In the genomic region with DNA sequence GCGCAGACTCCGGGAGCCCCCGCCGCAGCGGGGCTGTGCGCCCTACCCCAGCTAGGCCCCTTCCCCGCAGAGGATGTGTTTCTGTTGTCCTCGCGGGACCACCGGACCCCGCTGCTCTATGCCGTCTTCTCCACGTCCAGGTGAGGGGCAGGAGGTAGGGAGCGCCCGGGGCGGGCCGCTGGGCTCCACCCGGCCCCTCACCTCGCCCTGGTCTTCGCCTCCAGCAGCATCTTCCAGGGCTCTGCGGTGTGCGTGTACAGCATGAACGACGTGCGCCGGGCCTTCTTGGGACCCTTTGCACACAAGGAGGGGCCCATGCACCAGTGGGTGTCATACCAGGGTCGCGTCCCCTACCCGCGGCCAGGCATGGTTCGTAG, we compare ENCODE assay signal across 1 cellular context.
TF ChIP-seq lines count a peak whose summit lies in the region.

No MANE protein-coding gene starts in this region.

TF ChIP-seq in HepG2, 621 proteins besides CTCF, POLR2A, EP300 and RAD21:
- TF ChIP-seq POLR2G (IDR thresholded peaks at IDR 0.05; ENCODE audit: low read depth, low read length) (no peak), MAF1 (CRISPR knock-in tag; IDR thresholded peaks at IDR 0.05; ENCODE audit: borderline replicate concordance) (no peak), ZNF446 (CRISPR knock-in tag; IDR thresholded peaks at IDR 0.05) (no peak), HDAC6 (IDR thresholded peaks at IDR 0.05; ENCODE audit: low read depth, low read length) (no peak), SMARCE1 (IDR thresholded peaks at IDR 0.05; ENCODE audit: borderline replicate concordance) (no peak), HOXA7 (CRISPR knock-in tag; IDR thresholded peaks at IDR 0.05) (no peak), JUND (CRISPR knock-in tag; IDR thresholded peaks at IDR 0.05) (no peak), ELF4 (CRISPR knock-in tag; IDR thresholded peaks at IDR 0.05; ENCODE audit: borderline replicate concordance) (no peak), HOXA5 (CRISPR knock-in tag; IDR thresholded peaks at IDR 0.05) (no peak), YEATS4 (CRISPR knock-in tag; IDR thresholded peaks at IDR 0.05; ENCODE audit: borderline replicate concordance) (no peak)
- TF ChIP-seq, protein P1, sequence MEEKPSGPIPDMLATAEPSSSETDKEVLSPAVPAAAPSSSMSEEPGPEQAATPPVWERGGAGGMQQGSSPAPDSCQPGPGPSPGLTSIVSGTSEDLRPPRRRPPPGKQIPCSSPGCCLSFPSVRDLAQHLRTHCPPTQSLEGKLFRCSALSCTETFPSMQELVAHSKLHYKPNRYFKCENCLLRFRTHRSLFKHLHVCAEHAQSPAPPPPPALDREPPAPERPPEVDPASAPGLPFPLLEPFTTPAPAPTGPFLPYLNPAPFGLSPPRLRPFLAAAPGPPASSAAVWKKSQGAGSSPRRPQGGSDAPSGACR (CRISPR knock-in tag; IDR thresholded peaks at IDR 0.05), result no peak
- TF ChIP-seq, protein P2, sequence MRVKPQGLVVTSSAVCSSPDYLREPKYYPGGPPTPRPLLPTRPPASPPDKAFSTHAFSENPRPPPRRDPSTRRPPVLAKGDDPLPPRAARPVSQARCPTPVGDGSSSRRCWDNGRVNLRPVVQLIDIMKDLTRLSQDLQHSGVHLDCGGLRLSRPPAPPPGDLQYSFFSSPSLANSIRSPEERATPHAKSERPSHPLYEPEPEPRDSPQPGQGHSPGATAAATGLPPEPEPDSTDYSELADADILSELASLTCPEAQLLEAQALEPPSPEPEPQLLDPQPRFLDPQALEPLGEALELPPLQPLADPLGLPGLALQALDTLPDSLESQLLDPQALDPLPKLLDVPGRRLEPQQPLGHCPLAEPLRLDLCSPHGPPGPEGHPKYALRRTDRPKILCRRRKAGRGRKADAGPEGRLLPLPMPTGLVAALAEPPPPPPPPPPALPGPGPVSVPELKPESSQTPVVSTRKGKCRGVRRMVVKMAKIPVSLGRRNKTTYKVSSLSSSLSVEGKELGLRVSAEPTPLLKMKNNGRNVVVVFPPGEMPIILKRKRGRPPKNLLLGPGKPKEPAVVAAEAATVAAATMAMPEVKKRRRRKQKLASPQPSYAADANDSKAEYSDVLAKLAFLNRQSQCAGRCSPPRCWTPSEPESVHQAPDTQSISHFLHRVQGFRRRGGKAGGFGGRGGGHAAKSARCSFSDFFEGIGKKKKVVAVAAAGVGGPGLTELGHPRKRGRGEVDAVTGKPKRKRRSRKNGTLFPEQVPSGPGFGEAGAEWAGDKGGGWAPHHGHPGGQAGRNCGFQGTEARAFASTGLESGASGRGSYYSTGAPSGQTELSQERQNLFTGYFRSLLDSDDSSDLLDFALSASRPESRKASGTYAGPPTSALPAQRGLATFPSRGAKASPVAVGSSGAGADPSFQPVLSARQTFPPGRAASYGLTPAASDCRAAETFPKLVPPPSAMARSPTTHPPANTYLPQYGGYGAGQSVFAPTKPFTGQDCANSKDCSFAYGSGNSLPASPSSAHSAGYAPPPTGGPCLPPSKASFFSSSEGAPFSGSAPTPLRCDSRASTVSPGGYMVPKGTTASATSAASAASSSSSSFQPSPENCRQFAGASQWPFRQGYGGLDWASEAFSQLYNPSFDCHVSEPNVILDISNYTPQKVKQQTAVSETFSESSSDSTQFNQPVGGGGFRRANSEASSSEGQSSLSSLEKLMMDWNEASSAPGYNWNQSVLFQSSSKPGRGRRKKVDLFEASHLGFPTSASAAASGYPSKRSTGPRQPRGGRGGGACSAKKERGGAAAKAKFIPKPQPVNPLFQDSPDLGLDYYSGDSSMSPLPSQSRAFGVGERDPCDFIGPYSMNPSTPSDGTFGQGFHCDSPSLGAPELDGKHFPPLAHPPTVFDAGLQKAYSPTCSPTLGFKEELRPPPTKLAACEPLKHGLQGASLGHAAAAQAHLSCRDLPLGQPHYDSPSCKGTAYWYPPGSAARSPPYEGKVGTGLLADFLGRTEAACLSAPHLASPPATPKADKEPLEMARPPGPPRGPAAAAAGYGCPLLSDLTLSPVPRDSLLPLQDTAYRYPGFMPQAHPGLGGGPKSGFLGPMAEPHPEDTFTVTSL (CRISPR knock-in tag; IDR thresholded peaks at IDR 0.05; ENCODE audit: borderline replicate concordance), result no peak
- TF ChIP-seq, protein P3, sequence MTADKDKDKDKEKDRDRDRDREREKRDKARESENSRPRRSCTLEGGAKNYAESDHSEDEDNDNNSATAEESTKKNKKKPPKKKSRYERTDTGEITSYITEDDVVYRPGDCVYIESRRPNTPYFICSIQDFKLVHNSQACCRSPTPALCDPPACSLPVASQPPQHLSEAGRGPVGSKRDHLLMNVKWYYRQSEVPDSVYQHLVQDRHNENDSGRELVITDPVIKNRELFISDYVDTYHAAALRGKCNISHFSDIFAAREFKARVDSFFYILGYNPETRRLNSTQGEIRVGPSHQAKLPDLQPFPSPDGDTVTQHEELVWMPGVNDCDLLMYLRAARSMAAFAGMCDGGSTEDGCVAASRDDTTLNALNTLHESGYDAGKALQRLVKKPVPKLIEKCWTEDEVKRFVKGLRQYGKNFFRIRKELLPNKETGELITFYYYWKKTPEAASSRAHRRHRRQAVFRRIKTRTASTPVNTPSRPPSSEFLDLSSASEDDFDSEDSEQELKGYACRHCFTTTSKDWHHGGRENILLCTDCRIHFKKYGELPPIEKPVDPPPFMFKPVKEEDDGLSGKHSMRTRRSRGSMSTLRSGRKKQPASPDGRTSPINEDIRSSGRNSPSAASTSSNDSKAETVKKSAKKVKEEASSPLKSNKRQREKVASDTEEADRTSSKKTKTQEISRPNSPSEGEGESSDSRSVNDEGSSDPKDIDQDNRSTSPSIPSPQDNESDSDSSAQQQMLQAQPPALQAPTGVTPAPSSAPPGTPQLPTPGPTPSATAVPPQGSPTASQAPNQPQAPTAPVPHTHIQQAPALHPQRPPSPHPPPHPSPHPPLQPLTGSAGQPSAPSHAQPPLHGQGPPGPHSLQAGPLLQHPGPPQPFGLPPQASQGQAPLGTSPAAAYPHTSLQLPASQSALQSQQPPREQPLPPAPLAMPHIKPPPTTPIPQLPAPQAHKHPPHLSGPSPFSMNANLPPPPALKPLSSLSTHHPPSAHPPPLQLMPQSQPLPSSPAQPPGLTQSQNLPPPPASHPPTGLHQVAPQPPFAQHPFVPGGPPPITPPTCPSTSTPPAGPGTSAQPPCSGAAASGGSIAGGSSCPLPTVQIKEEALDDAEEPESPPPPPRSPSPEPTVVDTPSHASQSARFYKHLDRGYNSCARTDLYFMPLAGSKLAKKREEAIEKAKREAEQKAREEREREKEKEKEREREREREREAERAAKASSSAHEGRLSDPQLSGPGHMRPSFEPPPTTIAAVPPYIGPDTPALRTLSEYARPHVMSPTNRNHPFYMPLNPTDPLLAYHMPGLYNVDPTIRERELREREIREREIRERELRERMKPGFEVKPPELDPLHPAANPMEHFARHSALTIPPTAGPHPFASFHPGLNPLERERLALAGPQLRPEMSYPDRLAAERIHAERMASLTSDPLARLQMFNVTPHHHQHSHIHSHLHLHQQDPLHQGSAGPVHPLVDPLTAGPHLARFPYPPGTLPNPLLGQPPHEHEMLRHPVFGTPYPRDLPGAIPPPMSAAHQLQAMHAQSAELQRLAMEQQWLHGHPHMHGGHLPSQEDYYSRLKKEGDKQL (CRISPR knock-in tag; IDR thresholded peaks at IDR 0.05; ENCODE audit: low read depth), result no peak
- TF ChIP-seq, protein P4, sequence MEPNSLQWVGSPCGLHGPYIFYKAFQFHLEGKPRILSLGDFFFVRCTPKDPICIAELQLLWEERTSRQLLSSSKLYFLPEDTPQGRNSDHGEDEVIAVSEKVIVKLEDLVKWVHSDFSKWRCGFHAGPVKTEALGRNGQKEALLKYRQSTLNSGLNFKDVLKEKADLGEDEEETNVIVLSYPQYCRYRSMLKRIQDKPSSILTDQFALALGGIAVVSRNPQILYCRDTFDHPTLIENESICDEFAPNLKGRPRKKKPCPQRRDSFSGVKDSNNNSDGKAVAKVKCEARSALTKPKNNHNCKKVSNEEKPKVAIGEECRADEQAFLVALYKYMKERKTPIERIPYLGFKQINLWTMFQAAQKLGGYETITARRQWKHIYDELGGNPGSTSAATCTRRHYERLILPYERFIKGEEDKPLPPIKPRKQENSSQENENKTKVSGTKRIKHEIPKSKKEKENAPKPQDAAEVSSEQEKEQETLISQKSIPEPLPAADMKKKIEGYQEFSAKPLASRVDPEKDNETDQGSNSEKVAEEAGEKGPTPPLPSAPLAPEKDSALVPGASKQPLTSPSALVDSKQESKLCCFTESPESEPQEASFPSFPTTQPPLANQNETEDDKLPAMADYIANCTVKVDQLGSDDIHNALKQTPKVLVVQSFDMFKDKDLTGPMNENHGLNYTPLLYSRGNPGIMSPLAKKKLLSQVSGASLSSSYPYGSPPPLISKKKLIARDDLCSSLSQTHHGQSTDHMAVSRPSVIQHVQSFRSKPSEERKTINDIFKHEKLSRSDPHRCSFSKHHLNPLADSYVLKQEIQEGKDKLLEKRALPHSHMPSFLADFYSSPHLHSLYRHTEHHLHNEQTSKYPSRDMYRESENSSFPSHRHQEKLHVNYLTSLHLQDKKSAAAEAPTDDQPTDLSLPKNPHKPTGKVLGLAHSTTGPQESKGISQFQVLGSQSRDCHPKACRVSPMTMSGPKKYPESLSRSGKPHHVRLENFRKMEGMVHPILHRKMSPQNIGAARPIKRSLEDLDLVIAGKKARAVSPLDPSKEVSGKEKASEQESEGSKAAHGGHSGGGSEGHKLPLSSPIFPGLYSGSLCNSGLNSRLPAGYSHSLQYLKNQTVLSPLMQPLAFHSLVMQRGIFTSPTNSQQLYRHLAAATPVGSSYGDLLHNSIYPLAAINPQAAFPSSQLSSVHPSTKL (CRISPR knock-in tag; IDR thresholded peaks at IDR 0.05), result no peak
- TF ChIP-seq, protein P5, sequence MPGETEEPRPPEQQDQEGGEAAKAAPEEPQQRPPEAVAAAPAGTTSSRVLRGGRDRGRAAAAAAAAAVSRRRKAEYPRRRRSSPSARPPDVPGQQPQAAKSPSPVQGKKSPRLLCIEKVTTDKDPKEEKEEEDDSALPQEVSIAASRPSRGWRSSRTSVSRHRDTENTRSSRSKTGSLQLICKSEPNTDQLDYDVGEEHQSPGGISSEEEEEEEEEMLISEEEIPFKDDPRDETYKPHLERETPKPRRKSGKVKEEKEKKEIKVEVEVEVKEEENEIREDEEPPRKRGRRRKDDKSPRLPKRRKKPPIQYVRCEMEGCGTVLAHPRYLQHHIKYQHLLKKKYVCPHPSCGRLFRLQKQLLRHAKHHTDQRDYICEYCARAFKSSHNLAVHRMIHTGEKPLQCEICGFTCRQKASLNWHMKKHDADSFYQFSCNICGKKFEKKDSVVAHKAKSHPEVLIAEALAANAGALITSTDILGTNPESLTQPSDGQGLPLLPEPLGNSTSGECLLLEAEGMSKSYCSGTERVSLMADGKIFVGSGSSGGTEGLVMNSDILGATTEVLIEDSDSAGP (CRISPR knock-in tag; IDR thresholded peaks at IDR 0.05; ENCODE audit: borderline replicate concordance), result no peak
- TF ChIP-seq, protein P6, sequence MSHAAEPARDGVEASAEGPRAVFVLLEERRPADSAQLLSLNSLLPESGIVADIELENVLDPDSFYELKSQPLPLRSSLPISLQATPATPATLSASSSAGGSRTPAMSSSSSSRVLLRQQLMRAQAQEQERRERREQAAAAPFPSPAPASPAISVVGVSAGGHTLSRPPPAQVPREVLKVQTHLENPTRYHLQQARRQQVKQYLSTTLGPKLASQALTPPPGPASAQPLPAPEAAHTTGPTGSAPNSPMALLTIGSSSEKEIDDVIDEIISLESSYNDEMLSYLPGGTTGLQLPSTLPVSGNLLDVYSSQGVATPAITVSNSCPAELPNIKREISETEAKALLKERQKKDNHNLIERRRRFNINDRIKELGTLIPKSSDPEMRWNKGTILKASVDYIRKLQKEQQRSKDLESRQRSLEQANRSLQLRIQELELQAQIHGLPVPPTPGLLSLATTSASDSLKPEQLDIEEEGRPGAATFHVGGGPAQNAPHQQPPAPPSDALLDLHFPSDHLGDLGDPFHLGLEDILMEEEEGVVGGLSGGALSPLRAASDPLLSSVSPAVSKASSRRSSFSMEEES (CRISPR knock-in tag; IDR thresholded peaks at IDR 0.05), result no peak
